11 cellular contexts compared by ENCODE assay signal in genomic region chr20:40497781-40498691, GRCh38.
A peak's percentile ranks its signal among the peaks of the same experiment; 100 is the strongest.
DNase-seq lines count a peak whose midpoint lies in the region; ATAC-seq and TF ChIP-seq lines count a peak whose summit lies in the region.
"Had no signal": no experiment of that assay in that cellular context is flagged by ENCODE, and none has a peak within 500 bp of the region (broad histone marks: within the 10 kb centered on the region; RNA-seq: fewer than 3 reads in every experiment).

No MANE protein-coding gene starts in this region.

- H3K27ac ChIP-seq in gastrocnemius medialis (no peak overlapping the region), PC-3 (ENCODE audit: low read length) (no peak overlapping the region)

- DNase-seq in SKM-1 (lab: John Stamatoyannopoulos, UW; ENCODE audit: unreplicated experiment) = peak; percentile 99
- peak in 23 of 42 donors; percentile 7 to 72 (median 24) for DNase-seq in head of caudate nucleus
- DNase-seq in gastrocnemius medialis = peak; percentile 15 to 49
- DNase-seq in activated T-cell treated with anti-CD3 and anti-CD28 coated beads, Interleukin-2, amount 50 U/mL, for 48 hours = no peak
- DNase-seq in PC-3 = no peak
- DNase-seq: activated CD4-positive, alpha-beta T cell treated with anti-CD3 and anti-CD28 coated beads for 36 hours; DMS 273 treated with DMSO at 0.1 percent for 48 hours had no signal

- H3K4me1 ChIP-seq in gastrocnemius medialis (no peaks in the 10 kb centered on the region), PC-3 (ENCODE audit: insufficient read depth, low read length) (no peaks in the 10 kb centered on the region)

- no peak overlapping the region for H3K4me2 ChIP-seq in PC-3 (ENCODE audit: low read length)

- H4K20me1 ChIP-seq in PC-3 (ENCODE audit: low read length) = no peaks in the 10 kb centered on the region

- H3K4me3 ChIP-seq in gastrocnemius medialis = no peak overlapping the region
- H3K4me3 ChIP-seq in PC-3 (ENCODE audit: low read length) = no peak overlapping the region

- no peaks in the 10 kb centered on the region for H3K36me3 ChIP-seq in gastrocnemius medialis
- H3K36me3 ChIP-seq in PC-3 (ENCODE audit: low read depth, low read length) = no peaks in the 10 kb centered on the region

- CTCF ChIA-PET in PC-3 (lab: Charles Lee) = no interaction called here

- no peaks in the 10 kb centered on the region for H3F3A ChIP-seq in PC-3 (ENCODE audit: low read length, unreplicated experiment)

- TF ChIP-seq CTCF in gastrocnemius medialis (IDR thresholded peaks at IDR 0.05 in 4 of 5, conservative IDR thresholded peaks at IDR 0.05 in 1 of 5) (no peak), PC-3 (conservative IDR thresholded peaks at IDR 0.05; ENCODE audit: low read depth, low read length) (no peak)

- no TSS peak for BruUV-seq in PC-3 (replicated peaks; lab: Mats Ljungman, UMichigan)

- H3K9me2 ChIP-seq in PC-3 (replicated peaks; ENCODE audit: low read length) = no peaks in the 10 kb centered on the region

- H3K27me3 ChIP-seq in gastrocnemius medialis (no peaks in the 10 kb centered on the region), PC-3 (ENCODE audit: low read length) (no peaks in the 10 kb centered on the region)

- POLR2A ChIA-PET in PC-3 (lab: Charles Lee; ENCODE audit: unreplicated experiment) = no interaction called here

- H2AFZ ChIP-seq in PC-3 (ENCODE audit: low read length) = no peak overlapping the region

- intact Hi-C loops in head of caudate nucleus (cut with DNase I) = no loop called here
- intact Hi-C loops in gastrocnemius medialis (cut with DNase I; ENCODE audit: low total_unique reads) = no loop called here
- intact Hi-C loops in PC-3 (cut with micrococcal nuclease) = no loop called here

- no peak overlapping the region for H3K9ac ChIP-seq in PC-3 (ENCODE audit: low read length)

- H3K9me3 ChIP-seq in gastrocnemius medialis (no peaks in the 10 kb centered on the region), PC-3 (ENCODE audit: low read length) (peaks cover 5% of the 10 kb centered on the region; the same call in 1 of the 2 replicates)

- in situ Hi-C loops in gastrocnemius medialis (cut with MboI; ENCODE audit: low sequenced_read_pairs in 4 of 4) = loop anchor here in 1 of 4 donors (25.0 kb wide), 1 partner anchor 111 kb away; no protein-coding TSS in a partner anchor

- no peaks in the 10 kb centered on the region for H3K79me2 ChIP-seq in PC-3 (ENCODE audit: low read length)

- peak; percentile 54 for ATAC-seq in GM21360 (IDR thresholded peaks at IDR 0.05; ENCODE audit: unreplicated experiment)
- peak; percentile 19 to 33 for ATAC-seq in gastrocnemius medialis
- ATAC-seq in HG03439 (IDR thresholded peaks at IDR 0.05; ENCODE audit: unreplicated experiment) = no peak
- ATAC-seq in HG03469 (IDR thresholded peaks at IDR 0.05; ENCODE audit: unreplicated experiment) = no peak
- no peak for ATAC-seq in PC-3
- ATAC-seq: activated CD4-positive, alpha-beta T cell treated with anti-CD3 and anti-CD28 coated beads for 36 hours; Panc1 had no signal

- no peak for TF ChIP-seq POLR2A in gastrocnemius medialis (IDR thresholded peaks at IDR 0.05)

Comparison
In these comparisons a context has a peak if more than half of its experiments do, and no peak if none do; other contexts are left out.
1. ATAC-seq: peak in GM21360 (single experiment) and gastrocnemius medialis (2 of 2); none in HG03439 (single experiment), HG03469 (single experiment) and PC-3 (single experiment).
2. DNase-seq: peak in SKM-1 (single experiment), head of caudate nucleus (23 of 42) and gastrocnemius medialis (2 of 2); none in activated T-cell treated with anti-CD3 and anti-CD28 coated beads, Interleukin-2, amount 50 U/mL, for 48 hours (0 of 2) and PC-3 (single experiment).